9 cellular contexts compared by ENCODE assay signal in the genomic region with DNA sequence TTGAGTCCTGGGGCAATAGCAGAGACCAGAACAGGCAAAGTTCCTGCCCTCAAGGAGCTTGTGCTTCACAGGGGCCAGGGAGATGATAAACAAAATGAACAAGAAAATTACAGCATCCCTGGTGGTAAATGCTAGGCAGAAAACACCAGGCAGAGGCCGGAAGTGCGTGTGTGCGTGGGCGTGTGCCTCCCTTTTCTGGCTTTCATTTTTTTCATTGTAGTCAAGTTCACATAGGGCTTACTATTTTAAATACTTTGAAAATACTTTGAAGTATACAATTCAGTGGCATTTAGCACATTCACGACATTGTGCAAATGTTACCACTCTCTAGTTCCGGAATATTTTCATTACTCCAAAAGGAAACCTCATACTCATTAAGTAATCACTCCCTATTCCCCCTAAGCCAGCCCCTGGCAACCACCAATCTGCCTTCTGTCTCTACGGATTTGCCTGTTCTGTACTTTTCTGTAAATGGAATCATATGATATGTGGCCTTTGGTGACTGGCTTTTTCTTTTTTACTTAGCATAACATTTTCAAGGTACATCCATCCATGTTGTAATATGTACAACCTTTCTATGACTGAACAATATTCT.
DNase-seq lines count a peak whose midpoint lies in the region; ATAC-seq and TF ChIP-seq lines count a peak whose summit lies in the region.
"Had no signal": no experiment of that assay in that cellular context is flagged by ENCODE, and none has a peak within 500 bp of the region (broad histone marks: within the 10 kb centered on the region; RNA-seq: fewer than 3 reads in every experiment).

No MANE protein-coding gene starts in this region.

- no peaks in the 10 kb centered on the region for H3K36me3 Mint-ChIP-seq in CD4-positive, alpha-beta memory T cell

- intact Hi-C loops in CD4-positive, alpha-beta memory T cell (cut with micrococcal nuclease) = no loop called here

- ATAC-seq in GM18907 (IDR thresholded peaks at IDR 0.05; ENCODE audit: unreplicated experiment) (no peak), GM21447 (IDR thresholded peaks at IDR 0.05; ENCODE audit: unreplicated experiment) (no peak), GM19455 (IDR thresholded peaks at IDR 0.05; ENCODE audit: unreplicated experiment) (no peak)

- H3K36me3 ChIP-seq in CD4-positive, alpha-beta memory T cell (ENCODE audit: insufficient read depth, low read length) = no peaks in the 10 kb centered on the region
- H3K36me3 ChIP-seq in brain microvascular endothelial cell (replicated peaks) = no peaks in the 10 kb centered on the region

- H3K9me3 Mint-ChIP-seq in CD4-positive, alpha-beta memory T cell = no peaks in the 10 kb centered on the region

- TF ChIP-seq CTCF in brain microvascular endothelial cell (IDR thresholded peaks at IDR 0.05; ENCODE audit: low read depth, low read length, missing control alignments) = no peak

- H3K9me3 ChIP-seq in CD4-positive, alpha-beta memory T cell (ENCODE audit: control insufficient read depth in 1 of 2, low read length in 2 of 2) = no peaks in the 10 kb centered on the region

- no peak overlapping the region for H3K4me3 ChIP-seq in CD4-positive, alpha-beta memory T cell (ENCODE audit: low read length in 2 of 2)
- no peak overlapping the region for H3K4me3 ChIP-seq in brain microvascular endothelial cell (ENCODE audit: low read depth, low read length)

- peak overlapping the region; percentile 58 to 98 (median 92) for H3K27ac Mint-ChIP-seq in CD4-positive, alpha-beta memory T cell

- POLR2A ChIA-PET in CD4-positive, alpha-beta memory T cell (lab: Charles Lee; ENCODE audit: partially characterized antibody) = interaction anchor here (0.7 to 1.3 kb wide), 5 partner anchors 19 to 135 kb away, joined by 3 to 5 read pairs (median 4); partner anchors contain the start of genes BBIP1 and SHOC2

- H3K4me1 Mint-ChIP-seq in CD4-positive, alpha-beta memory T cell = peaks cover 18 to 32% (median 25%) of the 10 kb centered on the region in 4 donors

- in situ Hi-C loops in brain microvascular endothelial cell (cut with HindIII; ENCODE audit: low pct_ligation_motif_present, low sequenced_read_pairs) = no loop called here

- H3K4me3 Mint-ChIP-seq in CD4-positive, alpha-beta memory T cell = peak overlapping the region in 7 of 8 donors; percentile 28 to 67 (median 49)

- DNase-seq in CD4-positive, alpha-beta memory T cell = peak; percentile 75 to 83 (median 80)
- peak; percentile 74 to 78 for DNase-seq in activated CD4-positive, alpha-beta T cell treated with anti-CD3 and anti-CD28 coated beads, Interleukin-2, amount 50 U/mL, for 48 hours
- peak; percentile 52 for DNase-seq in brain microvascular endothelial cell
- DNase-seq in stimulated activated CD4-positive, alpha-beta T cell treated with anti-CD3 and anti-CD28 coated beads, Interleukin-15, amount 100 ng/mL, for 24 hours = peak; percentile 79
- no peak for DNase-seq in OCI-M2 (lab: John Stamatoyannopoulos, UW; ENCODE audit: unreplicated experiment)

- H3K27me3 Mint-ChIP-seq in CD4-positive, alpha-beta memory T cell = no peaks in the 10 kb centered on the region

- CTCF ChIA-PET in CD4-positive, alpha-beta memory T cell (lab: Charles Lee; ENCODE audit: partially characterized antibody) = no interaction called here

- H3K27ac ChIP-seq in CD4-positive, alpha-beta memory T cell (ENCODE audit: low read depth, low read length) = peak overlapping the region; percentile 52
- peak overlapping the region; percentile 8 for H3K27ac ChIP-seq in brain microvascular endothelial cell
- H3K27ac ChIP-seq: C4-2B had no signal

- H3K27me3 ChIP-seq in CD4-positive, alpha-beta memory T cell (ENCODE audit: insufficient read depth, low read length) = no peaks in the 10 kb centered on the region
- H3K27me3 ChIP-seq in brain microvascular endothelial cell (replicated peaks) = no peaks in the 10 kb centered on the region

- H3K4me1 ChIP-seq in CD4-positive, alpha-beta memory T cell (ENCODE audit: insufficient read depth, low read length) = peaks cover 16% of the 10 kb centered on the region
